Comparison of ENCODE assay signal across 8 cellular contexts in the genomic region with DNA sequence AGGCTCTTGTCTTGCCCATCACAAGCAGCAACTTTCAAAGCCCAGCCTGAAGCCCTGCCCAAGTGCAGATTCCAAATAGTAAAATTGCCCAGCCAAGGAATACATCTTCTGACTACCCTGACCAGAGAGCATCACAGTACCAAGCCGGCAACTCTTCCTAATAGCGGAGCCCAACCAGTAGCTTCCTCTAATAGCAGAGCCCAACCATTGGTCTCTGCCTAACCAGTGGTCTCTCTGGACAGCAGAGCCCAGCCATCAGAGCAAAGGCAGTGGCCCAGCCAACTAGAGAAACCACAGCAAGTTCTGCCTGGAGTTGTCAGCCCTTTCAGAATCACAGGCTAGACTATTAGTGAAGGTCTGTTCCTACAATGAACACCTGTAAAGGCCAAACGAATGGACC.
DNase-seq lines count a peak whose midpoint lies in the region; ATAC-seq and TF ChIP-seq lines count a peak whose summit lies in the region.

No MANE protein-coding gene starts in this region.

- no peaks in the 10 kb centered on the region for H3K27me3 ChIP-seq in CD4-positive, alpha-beta T cell (ENCODE audit: control insufficient read depth, insufficient read depth, low read length)

- no peak for ATAC-seq in CD4-positive, alpha-beta T cell (ENCODE audit: poor library complexity)
- ATAC-seq in stimulated activated naive CD8-positive, alpha-beta T cell treated with anti-CD3 and anti-CD28 coated beads, Interleukin-15, Interleukin-2, amounts not matched to agents 100 U/mL and 50 U/mL, for 24 hours, result no peak
- ATAC-seq in HG02981 (IDR thresholded peaks at IDR 0.05; ENCODE audit: unreplicated experiment), result no peak

- no peaks in the 10 kb centered on the region for H3K27me3 Mint-ChIP-seq in CD4-positive, alpha-beta T cell

- H3K27ac Mint-ChIP-seq in CD4-positive, alpha-beta T cell, result no peak overlapping the region

- no peak overlapping the region for H3K27ac ChIP-seq in CD4-positive, alpha-beta T cell (ENCODE audit: low read depth, low read length)

- no peaks in the 10 kb centered on the region for H3K36me3 Mint-ChIP-seq in CD4-positive, alpha-beta T cell (ENCODE audit: low read depth)

- CTCF ChIA-PET in CD4-positive, alpha-beta T cell (lab: Charles Lee), result no interaction called here

- H3K9me3 Mint-ChIP-seq in CD4-positive, alpha-beta T cell, result no peaks in the 10 kb centered on the region

- H3K4me3 Mint-ChIP-seq in CD4-positive, alpha-beta T cell, result no peak overlapping the region

- in situ Hi-C loops in SK-MEL-5 (cut with HindIII; ENCODE audit: low pct_unique_long_range_greater_than_20kb, low sequenced_read_pairs), result no loop called here

- DNase-seq in GOT3 (lab: John Stamatoyannopoulos, UW) (peak; percentile 19), SK-MEL-5 (ENCODE audit: low read depth, low spot score) (peak; percentile 52), cardiac septum (ENCODE audit: low spot score) (peak; percentile 78), putamen (ENCODE audit: low spot score) (peak; percentile 17)
- no peak for DNase-seq in activated CD4-positive, CD25-positive, alpha-beta regulatory T cell (lab: John Stamatoyannopoulos, UW)
- DNase-seq in CD4-positive, alpha-beta T cell, result no peak
- no peak for DNase-seq in stimulated activated naive CD8-positive, alpha-beta T cell treated with anti-CD3 and anti-CD28 coated beads, Interleukin-15, Interleukin-2, amounts not matched to agents 100 U/mL and 50 U/mL, for 24 hours

- intact Hi-C loops in cardiac septum (cut with DNase I), result loop anchor here (5.0 to 10.0 kb wide), 2 partner anchors 1091 to 1243 kb away; no protein-coding TSS in a partner anchor
- intact Hi-C loops in CD4-positive, alpha-beta T cell (cut with DNase I, micrococcal nuclease), result loop anchor here (5.0 kb wide), 2 partner anchors 1088 to 1243 kb away; no protein-coding TSS in a partner anchor

- H3K9me3 ChIP-seq in CD4-positive, alpha-beta T cell (ENCODE audit: control insufficient read depth, low read length), result no peaks in the 10 kb centered on the region

- H3K4me1 Mint-ChIP-seq in CD4-positive, alpha-beta T cell (ENCODE audit: low read depth), result no peaks in the 10 kb centered on the region

- POLR2A ChIA-PET in CD4-positive, alpha-beta T cell (lab: Charles Lee), result no interaction called here

- no peak for TF ChIP-seq CTCF in CD4-positive, alpha-beta T cell (IDR thresholded peaks at IDR 0.05)

Comparison
In these comparisons a context has a peak if more than half of its experiments do, and no peak if none do; other contexts are left out.
1. DNase-seq: peak in GOT3 (single experiment), SK-MEL-5 (single experiment), cardiac septum (single experiment) and putamen (single experiment); none in activated CD4-positive, CD25-positive, alpha-beta regulatory T cell (0 of 4), CD4-positive, alpha-beta T cell (0 of 10) and stimulated activated naive CD8-positive, alpha-beta T cell treated with anti-CD3 and anti-CD28 coated beads, Interleukin-15, Interleukin-2, amounts not matched to agents 100 U/mL and 50 U/mL, for 24 hours (single experiment).